ENCODE assay signal across 12 cellular contexts in genomic region chr6:33576668-33577067, GRCh38. TPM values are rescaled to one million over a fixed set of nuclear protein-coding genes. Genes with fewer than 3 reads are reported as not detected.
DNase-seq lines count a peak whose midpoint lies in the region; ATAC-seq, FAIRE-seq and TF ChIP-seq lines count a peak whose summit lies in the region.
"Had no signal": no experiment of that assay in that cellular context is flagged by ENCODE, and none has a peak within 500 bp of the region (broad histone marks: within the 10 kb centered on the region; RNA-seq: fewer than 3 reads in every experiment).

No MANE protein-coding gene starts in this region.

- SMC1A ChIA-PET in GM12878 (lab: Charles Lee; ENCODE audit: uncharacterized antibody, unreplicated experiment) = interaction anchor here (0.6 to 1.3 kb wide), 2 partner anchors 43 to 67 kb away, joined by 3 read pairs; no protein-coding TSS in a partner anchor

- H3K27ac ChIP-seq in heart right ventricle = peak overlapping the region in 9 of 10 donors; percentile 66 to 94 (median 89)
- H3K27ac ChIP-seq in GM12878 (ENCODE audit: control insufficient read depth, insufficient read depth) = peak overlapping the region; percentile 95; the same call in 1 of the 2 replicates
- peak overlapping the region; percentile 96 for H3K27ac ChIP-seq in muscle layer of duodenum (ENCODE audit: low read length)
- peak overlapping the region; percentile 45 to 49 for H3K27ac ChIP-seq in uterus

- H3K4me1 ChIP-seq in heart right ventricle = peaks cover 23 to 43% (median 35%) of the 10 kb centered on the region in 9 donors
- peaks cover 21% of the 10 kb centered on the region for H3K4me1 ChIP-seq in GM12878 (ENCODE audit: control insufficient read depth, insufficient read depth, low read length)
- H3K4me1 ChIP-seq in muscle layer of duodenum (ENCODE audit: control insufficient read depth in 1 of 2, insufficient read depth in 2 of 2, low read length in 2 of 2) = peaks cover 0 to 22% of the 10 kb centered on the region in 2 donors
- peaks cover 5 to 14% of the 10 kb centered on the region in 2 donors for H3K4me1 ChIP-seq in uterus

- H3K27me3 ChIP-seq in heart right ventricle = no peaks in the 10 kb centered on the region
- no peaks in the 10 kb centered on the region for H3K27me3 ChIP-seq in GM12878 (replicated peaks in 1 of 2; ENCODE audit: control insufficient read depth in 2 of 2, insufficient read depth in 2 of 2, low read length in 1 of 2)
- H3K27me3 ChIP-seq in muscle layer of duodenum (ENCODE audit: low read depth, low read length) = no peaks in the 10 kb centered on the region
- no peaks in the 10 kb centered on the region for H3K27me3 ChIP-seq in uterus

- in situ Hi-C loops in GM12878 (cut with MboI) = no loop called here

- H2AFZ ChIP-seq in GM12878 (ENCODE audit: control insufficient read depth, low read depth, low read length) = no peak overlapping the region
- H2AFZ ChIP-seq: GM23338 had no signal

- TF ChIP-seq CTCF in heart right ventricle (IDR thresholded peaks at IDR 0.05) = no peak
- no peak for TF ChIP-seq CTCF in GM12878 (IDR thresholded peaks at IDR 0.05 in 2 of 3, conservative IDR thresholded peaks at IDR 0.05 in 1 of 3; ENCODE audit: control insufficient read depth in 2 of 3, extremely low read depth in 1 of 3, insufficient read depth in 1 of 3, low read depth in 3 of 3, low read length in 3 of 3)
- TF ChIP-seq CTCF in uterus (IDR thresholded peaks at IDR 0.05) = no peak

- RAD21 ChIA-PET in GM12878 (lab: Charles Lee; ENCODE audit: unreplicated experiment) = interaction anchor here (0.7 to 1.0 kb wide), 3 partner anchors 10 to 31 kb away, joined by 3 read pairs; no protein-coding TSS in a partner anchor

- TF ChIP-seq EP300 in GM12878 (IDR thresholded peaks at IDR 0.05; ENCODE audit: borderline replicate concordance in 1 of 2, control insufficient read depth in 1 of 2, low read depth in 2 of 2, low read length in 2 of 2) = no peak

- H3K79me2 ChIP-seq in GM12878 (ENCODE audit: control insufficient read depth, insufficient read depth, low read length) = peaks cover 35% of the 10 kb centered on the region

- H3K9me3 ChIP-seq in heart right ventricle = no peaks in the 10 kb centered on the region
- H3K9me3 ChIP-seq in GM12878 (replicated peaks; ENCODE audit: control insufficient read depth, insufficient read depth, low read length) = no peaks in the 10 kb centered on the region; the same call in 2 of the 3 replicates
- no peaks in the 10 kb centered on the region for H3K9me3 ChIP-seq in muscle layer of duodenum (ENCODE audit: control insufficient read depth in 1 of 2, low read length in 2 of 2)
- no peaks in the 10 kb centered on the region for H3K9me3 ChIP-seq in uterus

- H3K9ac ChIP-seq in GM12878 (ENCODE audit: control insufficient read depth, insufficient read depth, low read length) = peak overlapping the region; percentile 22; the same call in 1 of the 2 replicates

- H3K36me3 ChIP-seq in heart right ventricle (peaks cover 0 to 47% (median 21%) of the 10 kb centered on the region in 9 donors), GM12878 (ENCODE audit: control insufficient read depth in 2 of 2, insufficient read depth in 2 of 2, low read length in 1 of 2) (peaks cover 22 to 29% of the 10 kb centered on the region in 2 experiments), muscle layer of duodenum (ENCODE audit: control insufficient read depth in 1 of 2, insufficient read depth in 2 of 2, low read length in 2 of 2) (peaks cover 21 to 34% of the 10 kb centered on the region in 2 donors), uterus (no peaks in the 10 kb centered on the region)

- H3K4me2 ChIP-seq in GM12878 (ENCODE audit: control insufficient read depth, insufficient read depth) = peak overlapping the region; percentile 93; the same call in 1 of the 2 replicates
- H3K4me2 ChIP-seq: GM23338 had no signal

- DNase-seq in heart right ventricle (no peak), left ventricle myocardium superior (no peak), GM12878 (ENCODE audit: low read depth, low spot score) (no peak), uterus (no peak)
- DNase-seq in stimulated activated CD4-positive, alpha-beta T cell treated with anti-CD3 and anti-CD28 coated beads, Interleukin-1b, Interleukin-23, amount 100 ng/mL, for 48 hours = no peak
- no peak for DNase-seq in stimulated activated CD4-positive, alpha-beta T cell treated with anti-CD3 and anti-CD28 coated beads, Interleukin-4, amount 100 ng/mL, for 4 hours
- DNase-seq: activated gamma-delta T cell; NCI-H2081 treated with DMSO at 0.1 percent for 48 hours; stimulated activated CD8-positive, alpha-beta memory T cell treated with anti-CD3 and anti-CD28 coated beads, Interleukin-4, amount 100 ng/mL, for 48 hours had no signal

- CTCF ChIA-PET in GM12878 (lab: Yijun Ruan, JAX) = interaction anchor here (0.6 to 1.1 kb wide), 3 partner anchors 11 to 150 kb away, joined by 3 to 5 read pairs (median 4); no protein-coding TSS in a partner anchor

- POLR2A ChIA-PET in GM12878 (lab: Charles Lee) = interaction anchor here (0.6 to 1.3 kb wide), 4 partner anchors 8 to 368 kb away, joined by 3 to 5 read pairs (median 3); no protein-coding TSS in a partner anchor

- no peak for FAIRE-seq in GM12878 (lab: Jason Lieb, UNC)

- H4K20me1 ChIP-seq in GM12878 (ENCODE audit: control insufficient read depth, insufficient read depth) = no peaks in the 10 kb centered on the region; the same call in 1 of the 2 replicates

- BruUV-seq in GM12878 (replicated peaks; lab: Mats Ljungman, UMichigan) = TSS peak; percentile 29

- WGBS in heart right ventricle, 2 donors = 73 to 79% methylated on average over 11 of the region's 11 CpGs
- WGBS in GM12878 (ENCODE audit: insufficient coverage, insufficient replicate concordance, low lambda C conversion rate, missing lambda C conversion rate) = 95% methylated on average over 11 of the region's 11 CpGs

- ATAC-seq in heart right ventricle (no peak), left ventricle myocardium superior (no peak), GM12878 (no peak), GM21723 (IDR thresholded peaks at IDR 0.05; ENCODE audit: unreplicated experiment) (no peak)
- ATAC-seq: GM23338 had no signal

- intact Hi-C loops in heart right ventricle (cut with DNase I) = loop anchor here in 6 of 10 donors (5.0 to 10.0 kb wide), 4 partner anchors 122 to 182 kb away; partner anchors contain the start of genes ZBTB9 (in 4 of the 6), KIFC1 (in 1 of the 6) and SYNGAP1 (in 1 of the 6)
- intact Hi-C loops in left ventricle myocardium superior (cut with micrococcal nuclease) = no loop called here
- intact Hi-C loops in GM12878 (cut with micrococcal nuclease; ENCODE audit: unreplicated experiment) = loop anchor here (10.0 kb wide), 1 partner anchor 372 kb away; the partner anchor contains the start of genes HSD17B8, RING1, RXRB and SLC39A7
- intact Hi-C loops in uterus (cut with DNase I; ENCODE audit: low total_unique reads) = no loop called here

- H3K4me3 ChIP-seq in heart right ventricle (peak overlapping the region in 2 of 10 donors; percentile 10), GM12878 (no peak overlapping the region), muscle layer of duodenum (ENCODE audit: low read depth in 1 of 2, low read length in 2 of 2) (no peak overlapping the region), uterus (no peak overlapping the region)
- H3K4me3 ChIP-seq: GM23338 had no signal

- TF ChIP-seq POLR2A in GM12878 (IDR thresholded peaks at IDR 0.05; ENCODE audit: low read depth, low read length) = no peak
- no peak for TF ChIP-seq POLR2A in uterus (IDR thresholded peaks at IDR 0.05)

- no peak for TF ChIP-seq RAD21 in GM12878 (IDR thresholded peaks at IDR 0.05; ENCODE audit: insufficient read depth, low read depth, low read length)

RNA-seq across cellular contexts. Expression of gene BAK1, which starts 3.4 kb away (rescaled TPM):
- 10 to 100 TPM; 16.0 to 26.4 (median 18.7) TPM for total RNA-seq in heart right ventricle
- 10 to 100 TPM; 12.6 to 37.6 TPM for polyA plus RNA-seq in heart right ventricle
- total RNA-seq in left ventricle myocardium superior = 23.1 TPM
- total RNA-seq in GM12878 (2013; cell fraction: nucleolus; rRNA removed) = 12.7 and 16.3 TPM in 2 replicates
- total RNA-seq in GM12878 (2014; rRNA removed) = 9.3 and 9.4 TPM in 2 replicates
- 23.9 and 26.6 TPM in 2 replicates for total RNA-seq in GM12878 (2014; rRNA removed; fragmentation: Illumina TruSeq; extraction: Trizol)
- 36.7 and 37.6 TPM in 2 replicates for total RNA-seq in GM12878 (2021)
- 13.2 TPM for polyA plus RNA-seq in GM12878 (2011; ENCODE audit: low read depth)
- polyA plus RNA-seq in GM12878 (2011; rRNA removed) = 18.1 and 31.0 TPM in 2 replicates
- 45.3 and 55.6 TPM in 2 replicates for polyA plus RNA-seq in GM12878 (2011; cell fraction: cytosol; rRNA removed)
- 32.2 and 33.3 TPM in 2 replicates for polyA plus RNA-seq in GM12878 (2011; cell fraction: nucleus; rRNA removed)
- 25.8 and 26.9 TPM in 2 replicates for polyA plus RNA-seq in GM12878 (2012)
- 14.4 and 28.2 TPM in 2 replicates for polyA plus RNA-seq in GM12878 (2014; fragmentation: Illumina TruSeq; extraction: Trizol)
- polyA plus RNA-seq in GM12878 (2014; fragmentation: Nextera tagmentation; extraction: Ambion mirVana) = 10 to 100 TPM in 1 of 2 experiments, 1 to 10 TPM in 1; 6.3 to 13.0 TPM
- polyA plus RNA-seq in GM12878 (2014; rRNA removed) = 38.1 and 44.5 TPM in 2 replicates
- 10 to 100 TPM; 65.7 to 65.8 TPM for polyA plus RNA-seq in GM12878 (2016; fragmentation: Nextera tagmentation; extraction: Ambion mirVana)
- 26.0 and 47.5 TPM in 2 replicates for polyA minus RNA-seq in GM12878 (2011; rRNA and poly(A)+ RNA removed)
- polyA minus RNA-seq in GM12878 (2011; cell fraction: cytosol; rRNA and poly(A)+ RNA removed) = 18.6 and 19.3 TPM in 2 replicates
- 8.0 and 12.3 TPM in 2 replicates for polyA minus RNA-seq in GM12878 (2011; cell fraction: nucleus; rRNA and poly(A)+ RNA removed)
- 10 to 100 TPM in 2 of 4 donors, 1 to 10 TPM in 1, under 1 TPM in 1; 0.88 to 15.3 (median 6.1) TPM for total RNA-seq in uterus

RNA-seq across cellular contexts. Expression of gene ITPR3, which starts 44.5 kb away (rescaled TPM):
- total RNA-seq in heart right ventricle (10 to 100 TPM in 1 of 10 donors, 1 to 10 TPM in 9; 3.2 to 16.7 (median 5.5) TPM), left ventricle myocardium superior (6.1 TPM), GM12878 (2014; rRNA removed) (12.7 and 15.4 TPM in 2 replicates), GM12878 (2014; rRNA removed; fragmentation: Illumina TruSeq; extraction: Trizol) (7.6 and 8.3 TPM in 2 replicates), GM12878 (2021) (30.3 and 34.0 TPM in 2 replicates), uterus (10 to 100 TPM; 11.2 to 27.6 (median 16.1) TPM)
- polyA plus RNA-seq in heart right ventricle (10 to 100 TPM in 1 of 2 donors, 1 to 10 TPM in 1; 7.8 to 12.6 TPM), GM12878 (2011; rRNA removed) (7.2 and 15.6 TPM in 2 replicates), GM12878 (2014; fragmentation: Illumina TruSeq; extraction: Trizol) (6.7 and 14.6 TPM in 2 replicates), GM12878 (2014; fragmentation: Nextera tagmentation; extraction: Ambion mirVana) (under 1 TPM; 0.32 to 0.44 TPM), GM12878 (2014; rRNA removed) (23.0 and 27.0 TPM in 2 replicates), GM12878 (2016; fragmentation: Nextera tagmentation; extraction: Ambion mirVana) (1 to 10 TPM; 8.9 to 9.1 TPM)
- total RNA-seq in GM12878 (2013; cell fraction: nucleolus; rRNA removed) = 77.4 and 90.2 TPM in 2 replicates
- 7.4 TPM for polyA plus RNA-seq in GM12878 (2011; ENCODE audit: low read depth)
- 16.7 and 18.8 TPM in 2 replicates for polyA plus RNA-seq in GM12878 (2011; cell fraction: cytosol; rRNA removed)
- 202 and 205 TPM in 2 replicates for polyA plus RNA-seq in GM12878 (2011; cell fraction: nucleus; rRNA removed)
- 13.1 and 19.2 TPM in 2 replicates for polyA plus RNA-seq in GM12878 (2012)
- polyA minus RNA-seq in GM12878 (2011; rRNA and poly(A)+ RNA removed) = 27.9 and 34.0 TPM in 2 replicates
- 12.8 and 14.2 TPM in 2 replicates for polyA minus RNA-seq in GM12878 (2011; cell fraction: cytosol; rRNA and poly(A)+ RNA removed)
- 43.2 and 61.9 TPM in 2 replicates for polyA minus RNA-seq in GM12878 (2011; cell fraction: nucleus; rRNA and poly(A)+ RNA removed)

Comparison
In these comparisons a context has a peak if more than half of its experiments do, and no peak if none do; other contexts are left out.
1. intact Hi-C loops: an anchor here in heart right ventricle (5.0 to 10.0 kb wide) and GM12878 (10.0 kb wide); none called in left ventricle myocardium superior and uterus.